In genomic region chr11:68903288-68903630, GRCh38 we compare ENCODE assay signal across 8 cellular contexts. TPM values are rescaled to one million over a fixed set of nuclear protein-coding genes. Genes with fewer than 3 reads are reported as not detected.
A peak's percentile ranks its signal among the peaks of the same experiment; 100 is the strongest.
DNase-seq lines count a peak whose midpoint lies in the region; ATAC-seq and TF ChIP-seq lines count a peak whose summit lies in the region.

No MANE protein-coding gene starts in this region.

- H3K4me3 Mint-ChIP-seq in activated T-cell treated with anti-CD3 and anti-CD28 coated beads, Interleukin-2, amount 50 U/mL, for 4 hours, result peak overlapping the region; percentile 99

- intact Hi-C loops in esophagus muscularis mucosa (cut with DNase I), result no loop called here

- peak overlapping the region; percentile 79 for H3K9ac ChIP-seq in rectal smooth muscle tissue (ENCODE audit: low read length)

- H3K27me3 Mint-ChIP-seq in activated T-cell treated with anti-CD3 and anti-CD28 coated beads, Interleukin-2, amount 50 U/mL, for 4 hours (ENCODE audit: low read depth), result no peaks in the 10 kb centered on the region

- H3K9me3 Mint-ChIP-seq in activated T-cell treated with anti-CD3 and anti-CD28 coated beads, Interleukin-2, amount 50 U/mL, for 4 hours, result no peaks in the 10 kb centered on the region

- H3K4me1 ChIP-seq in esophagus muscularis mucosa (peaks cover 26 to 39% (median 33%) of the 10 kb centered on the region in 4 donors), rectal smooth muscle tissue (ENCODE audit: control insufficient read depth, insufficient read depth, low read length) (peaks cover 15% of the 10 kb centered on the region)

- WGBS in esophagus muscularis mucosa, result 3% methylated on average over 10 of the region's 10 CpGs

- no peak for TF ChIP-seq POLR2A in esophagus muscularis mucosa (IDR thresholded peaks at IDR 0.05; ENCODE audit: low read depth)

- no peak for TF ChIP-seq CTCF in esophagus muscularis mucosa (IDR thresholded peaks at IDR 0.05)

- no peak for DNase-seq in activated T-cell treated with anti-CD3 and anti-CD28 coated beads, Interleukin-2, amount 50 U/mL, for 4 hours
- DNase-seq in activated T-cell treated with anti-CD3 and anti-CD28 coated beads, Interleukin-2, amount 50 U/mL, for 1 hour, result no peak
- DNase-seq in RPMI8226, result peak; percentile 16
- DNase-seq in esophagus muscularis mucosa (ENCODE audit: extremely low spot score), result no peak
- no peak for DNase-seq in LoVo (ENCODE audit: low spot score)

- H3K27ac ChIP-seq in esophagus muscularis mucosa (replicated peaks in 1 of 4), result peak overlapping the region; percentile 85 to 90 (median 90)
- peak overlapping the region; percentile 90 for H3K27ac ChIP-seq in rectal smooth muscle tissue (ENCODE audit: low read depth, low read length)

- H3K36me3 ChIP-seq in esophagus muscularis mucosa, result peaks cover 18 to 49% (median 36%) of the 10 kb centered on the region in 4 donors
- H3K36me3 ChIP-seq in rectal smooth muscle tissue (ENCODE audit: control insufficient read depth, insufficient read depth, low read length), result peaks cover 13% of the 10 kb centered on the region

- peaks cover 27% of the 10 kb centered on the region for H3K36me3 Mint-ChIP-seq in activated T-cell treated with anti-CD3 and anti-CD28 coated beads, Interleukin-2, amount 50 U/mL, for 4 hours (ENCODE audit: insufficient read depth)

- H3K4me1 Mint-ChIP-seq in activated T-cell treated with anti-CD3 and anti-CD28 coated beads, Interleukin-2, amount 50 U/mL, for 4 hours (ENCODE audit: low read depth), result peaks cover 41% of the 10 kb centered on the region

- ATAC-seq in activated T-cell treated with anti-CD3 and anti-CD28 coated beads, Interleukin-2, amount 50 U/mL, for 4 hours, result peak; percentile 13 to 14
- ATAC-seq in HG03521 (IDR thresholded peaks at IDR 0.05; ENCODE audit: unreplicated experiment), result no peak
- ATAC-seq in HG03139 (IDR thresholded peaks at IDR 0.05; ENCODE audit: unreplicated experiment), result no peak

- no peaks in the 10 kb centered on the region for H3K27me3 ChIP-seq in esophagus muscularis mucosa
- no peaks in the 10 kb centered on the region for H3K27me3 ChIP-seq in rectal smooth muscle tissue (ENCODE audit: control insufficient read depth, insufficient read depth, low read length)

- no peaks in the 10 kb centered on the region for H3K9me3 ChIP-seq in esophagus muscularis mucosa

- no peak for TF ChIP-seq EP300 in esophagus muscularis mucosa (IDR thresholded peaks at IDR 0.05)

- H3K4me3 ChIP-seq in esophagus muscularis mucosa, result peak overlapping the region; percentile 75 to 85 (median 78)
- peak overlapping the region; percentile 100 for H3K4me3 ChIP-seq in rectal smooth muscle tissue (ENCODE audit: low read length)

RNA-seq across cellular contexts. Expression of gene MRPL21, which starts 0.4 kb away (rescaled TPM):
- 100 to 1,000 TPM; 106 to 130 (median 122) TPM for total RNA-seq in activated T-cell treated with anti-CD3 and anti-CD28 coated beads, Interleukin-2, amount 50 U/mL, for 4 hours
- 10 to 100 TPM; 47.2 to 66.2 (median 51.2) TPM for total RNA-seq in esophagus muscularis mucosa

RNA-seq across cellular contexts. Expression of gene IGHMBP2, which starts 0.4 kb away (rescaled TPM):
- total RNA-seq in activated T-cell treated with anti-CD3 and anti-CD28 coated beads, Interleukin-2, amount 50 U/mL, for 4 hours, result 10 to 100 TPM; 26.6 to 34.0 (median 29.6) TPM
- total RNA-seq in esophagus muscularis mucosa, result 10 to 100 TPM; 11.6 to 30.8 (median 28.0) TPM

Comparison
In these comparisons a context has a peak if more than half of its experiments do, and no peak if none do; other contexts are left out.
1. ATAC-seq: peak in activated T-cell treated with anti-CD3 and anti-CD28 coated beads, Interleukin-2, amount 50 U/mL, for 4 hours (2 of 2); none in HG03521 (single experiment) and HG03139 (single experiment).